In genomic region chr12:112795582-112795981, GRCh38 we compare ENCODE assay signal across 28 cellular contexts.
"Had no signal": no experiment of that assay in that cellular context is flagged by ENCODE, and none has a peak within 500 bp of the region (broad histone marks: within the 10 kb centered on the region; RNA-seq: fewer than 3 reads in every experiment).

No MANE protein-coding gene starts in this region.

- H2AFZ ChIP-seq: PC-9 had no signal

- H3K36me3 ChIP-seq: breast epithelium had no signal

- H3K4me1 Mint-ChIP-seq: activated B cell treated with CpG ODN at 0.5 μM for 24 hours; activated naive CD8-positive, alpha-beta T cell treated with anti-CD3 and anti-CD28 coated beads, Interleukin-2, amount 10 ng/mL, durations not matched to agents 7 days and 5 days had no signal

- H3K9me3 ChIP-seq: body of pancreas, breast epithelium had no signal

- ATAC-seq: activated CD8-positive, alpha-beta memory T cell treated with anti-CD3 and anti-CD28 coated beads, Interleukin-2, amount 10 ng/mL, durations not matched to agents 7 days and 5 days; body of pancreas had no signal

- H3K27me3 ChIP-seq: body of pancreas had no signal

- H3K36me3 Mint-ChIP-seq: activated CD4-positive, alpha-beta memory T cell treated with anti-CD3 and anti-CD28 coated beads for 36 hours; activated CD8-positive, alpha-beta memory T cell treated with anti-CD3 and anti-CD28 coated beads, Interleukin-2, amount 10 ng/mL, durations not matched to agents 7 days and 5 days; activated naive CD8-positive, alpha-beta T cell treated with anti-CD3 and anti-CD28 coated beads, Interleukin-2, amount 10 ng/mL, durations not matched to agents 7 days and 5 days had no signal

- H3K4me3 ChIP-seq: body of pancreas, breast epithelium, coronary artery, PC-9 had no signal

- H3K4me1 ChIP-seq: body of pancreas, breast epithelium had no signal

- H3K27ac Mint-ChIP-seq: activated B cell treated with CpG ODN at 0.5 μM for 24 hours; activated CD4-positive, alpha-beta memory T cell treated with anti-CD3 and anti-CD28 coated beads for 36 hours; activated CD8-positive, alpha-beta memory T cell treated with anti-CD3 and anti-CD28 coated beads, Interleukin-2, amount 10 ng/mL, durations not matched to agents 7 days and 5 days; activated naive CD8-positive, alpha-beta T cell treated with anti-CD3 and anti-CD28 coated beads, Interleukin-2, amount 10 ng/mL, durations not matched to agents 7 days and 5 days had no signal

- DNase-seq: activated B cell treated with CpG ODN at 0.5 μM for 24 hours; activated CD4-positive, alpha-beta memory T cell treated with anti-CD3 and anti-CD28 coated beads for 36 hours; activated CD4-positive, alpha-beta T cell treated with anti-CD3 and anti-CD28 coated beads for 4 hours; activated CD4-positive, alpha-beta T cell treated with anti-CD3 and anti-CD28 coated beads, Interleukin-2, amount 50 U/mL, for 1 hour; activated CD4-positive, CD25-positive, alpha-beta regulatory T cell treated with anti-CD3 and anti-CD28 coated beads, Interleukin-2, amount 50 U/mL, for 72 hours; activated CD8-positive, alpha-beta memory T cell treated with anti-CD3 and anti-CD28 coated beads for 24 hours; activated CD8-positive, alpha-beta memory T cell treated with anti-CD3 and anti-CD28 coated beads, Interleukin-2, amount 10 ng/mL, durations not matched to agents 7 days and 5 days; activated CD8-positive, alpha-beta memory T cell treated with anti-CD3 and anti-CD28 coated beads, Interleukin-2, amount 50 U/mL, for 48 hours; activated effector memory CD4-positive, alpha-beta T cell treated with Interleukin-2 at 50 U/mL for 16 hours; activated naive CD4-positive, alpha-beta T cell treated with anti-CD3 and anti-CD28 coated beads, Interleukin-2, amount 50 U/mL, for 16 hours; activated naive CD8-positive, alpha-beta T cell treated with anti-CD3 and anti-CD28 coated beads, Interleukin-2, amount 10 ng/mL, durations not matched to agents 7 days and 5 days; activated T-cell treated with anti-CD3 and anti-CD28 coated beads, Interleukin-2, amount 50 U/mL, for 48 hours; amygdala; body of pancreas; NCI-H1105; NCI-H1417 treated with DMSO at 0.1 percent for 48 hours; NCI-H1930; NCI-H345; NCI-H524 treated with DMSO at 0.1 percent for 48 hours; PC-9; Right ventricle myocardium superior; SW 1271; T-helper 1 cell; T-helper 2 cell; T-helper 9 cell had no signal

- H3K9me3 Mint-ChIP-seq: activated B cell treated with CpG ODN at 0.5 μM for 24 hours; activated CD4-positive, alpha-beta memory T cell treated with anti-CD3 and anti-CD28 coated beads for 36 hours; activated naive CD8-positive, alpha-beta T cell treated with anti-CD3 and anti-CD28 coated beads, Interleukin-2, amount 10 ng/mL, durations not matched to agents 7 days and 5 days had no signal

- H3K4me2 ChIP-seq: PC-9 had no signal

- H3K4me3 Mint-ChIP-seq: activated B cell treated with CpG ODN at 0.5 μM for 24 hours; activated CD4-positive, alpha-beta memory T cell treated with anti-CD3 and anti-CD28 coated beads for 36 hours; activated CD8-positive, alpha-beta memory T cell treated with anti-CD3 and anti-CD28 coated beads, Interleukin-2, amount 10 ng/mL, durations not matched to agents 7 days and 5 days; activated naive CD8-positive, alpha-beta T cell treated with anti-CD3 and anti-CD28 coated beads, Interleukin-2, amount 10 ng/mL, durations not matched to agents 7 days and 5 days had no signal

- H3K27ac ChIP-seq: body of pancreas, breast epithelium, coronary artery, PC-9, VCaP had no signal
